Comparison of ENCODE assay signal across 28 cellular contexts in the genomic region with DNA sequence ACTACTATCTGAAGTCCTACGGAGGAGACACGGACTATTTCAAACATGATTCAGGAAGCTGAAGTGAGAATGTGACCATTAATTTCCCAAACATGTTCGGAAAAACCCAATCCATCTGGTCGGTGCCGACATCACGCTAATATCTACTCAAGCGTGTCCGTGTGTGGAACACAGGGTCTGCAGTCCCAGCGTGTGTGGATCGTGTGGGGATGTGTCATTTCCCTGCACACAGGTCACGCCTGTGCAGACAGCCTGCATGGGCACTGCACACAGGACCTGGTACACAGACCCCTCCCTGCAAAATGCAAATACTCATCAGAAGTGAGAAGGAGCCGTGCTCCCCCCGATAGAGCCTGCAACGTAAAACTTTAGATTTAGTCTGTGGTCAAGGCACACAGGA. TPM values are rescaled to one million over a fixed set of nuclear protein-coding genes. Genes with fewer than 3 reads are reported as not detected.
DNase-seq lines count a peak whose midpoint lies in the region; ATAC-seq, FAIRE-seq and TF ChIP-seq lines count a peak whose summit lies in the region.
"Had no signal": no experiment of that assay in that cellular context is flagged by ENCODE, and none has a peak within 500 bp of the region (broad histone marks: within the 10 kb centered on the region; RNA-seq: fewer than 3 reads in every experiment).

No MANE protein-coding gene starts in this region.

- H3K9me3 Mint-ChIP-seq in natural killer cell = no peaks in the 10 kb centered on the region
- H3K9me3 Mint-ChIP-seq in natural killer cell treated with Interleukin-12 subunit alpha and Interleukin-12 subunit beta and Interleukin-15 and Interleukin-18, amount 100 ng/mL, for 72 hours = no peaks in the 10 kb centered on the region
- H3K9me3 Mint-ChIP-seq in IgD-negative memory B cell = peaks cover 0 to 7% (median 0%) of the 10 kb centered on the region in 3 donors
- H3K9me3 Mint-ChIP-seq: effector memory CD8-positive, alpha-beta T cell had no signal

- H3K4me1 ChIP-seq in kidney (ENCODE audit: control insufficient read depth in 1 of 2, insufficient read depth in 1 of 2, low read depth in 1 of 2, low read length in 2 of 2) (no peaks in the 10 kb centered on the region), uterus (no peaks in the 10 kb centered on the region), colonic mucosa (no peaks in the 10 kb centered on the region)
- H3K4me1 ChIP-seq: breast epithelium, Caco-2, psoas muscle, sigmoid colon, tibial artery had no signal

- no peak for TF ChIP-seq CTCF in natural killer cell (IDR thresholded peaks at IDR 0.05)
- TF ChIP-seq CTCF in kidney (IDR thresholded peaks at IDR 0.05; ENCODE audit: borderline replicate concordance, extremely low read depth, insufficient read depth) = no peak
- TF ChIP-seq CTCF in uterus (IDR thresholded peaks at IDR 0.05) = no peak
- TF ChIP-seq CTCF in colonic mucosa (IDR thresholded peaks at IDR 0.05) = no peak

- H3K27me3 ChIP-seq in uterus = no peaks in the 10 kb centered on the region
- no peaks in the 10 kb centered on the region for H3K27me3 ChIP-seq in colonic mucosa
- H3K27me3 ChIP-seq: breast epithelium had no signal

- H3K27me3 Mint-ChIP-seq in natural killer cell (ENCODE audit: low read depth in 2 of 2) (no peaks in the 10 kb centered on the region), IgD-negative memory B cell (no peaks in the 10 kb centered on the region)
- no peaks in the 10 kb centered on the region for H3K27me3 Mint-ChIP-seq in natural killer cell treated with Interleukin-12 subunit alpha and Interleukin-12 subunit beta and Interleukin-15 and Interleukin-18, amount 100 ng/mL, for 72 hours
- H3K27me3 Mint-ChIP-seq: activated CD4-positive, alpha-beta T cell treated with anti-CD3 and anti-CD28 coated beads, Interleukin-2, amount 10 ng/mL, durations not matched to agents 24 days and 14 days; effector memory CD8-positive, alpha-beta T cell had no signal

- H3K36me3 ChIP-seq in kidney (ENCODE audit: control insufficient read depth in 1 of 2, insufficient read depth in 2 of 2, low read length in 2 of 2) = no peaks in the 10 kb centered on the region
- H3K36me3 ChIP-seq in uterus = no peaks in the 10 kb centered on the region
- no peaks in the 10 kb centered on the region for H3K36me3 ChIP-seq in colonic mucosa
- H3K36me3 ChIP-seq: breast epithelium, sigmoid colon, tibial artery had no signal

- H3K9ac ChIP-seq in kidney (ENCODE audit: low read length in 2 of 2) (no peak overlapping the region), colonic mucosa (ENCODE audit: low read depth in 2 of 2, low read length in 2 of 2) (no peak overlapping the region)
- H3K9ac ChIP-seq: BLaER1 treated with 17β-estradiol and CSF1 and Interleukin-3, amounts not matched to agents 10 nM and 100 nM had no signal

- H3K4me3 Mint-ChIP-seq in natural killer cell = no peak overlapping the region
- no peak overlapping the region for H3K4me3 Mint-ChIP-seq in natural killer cell treated with Interleukin-12 subunit alpha and Interleukin-12 subunit beta and Interleukin-15 and Interleukin-18, amount 100 ng/mL, for 72 hours
- peak overlapping the region in 3 of 4 donors; percentile 44 to 66 (median 52) for H3K4me3 Mint-ChIP-seq in IgD-negative memory B cell
- H3K4me3 Mint-ChIP-seq: activated CD4-positive, alpha-beta T cell treated with anti-CD3 and anti-CD28 coated beads, Interleukin-2, amount 10 ng/mL, durations not matched to agents 24 days and 14 days; effector memory CD8-positive, alpha-beta T cell; T-helper 2 cell treated with Interferon-gamma antibody and Interleukin-4, amounts not matched to agents 5 μg/mL and 100 μg/mL, for 36 hours had no signal

- no peak for ATAC-seq in natural killer cell
- no peak for ATAC-seq in natural killer cell treated with Interleukin-12 subunit alpha and Interleukin-12 subunit beta and Interleukin-15 and Interleukin-18, amount 100 ng/mL, for 72 hours
- ATAC-seq: effector memory CD8-positive, alpha-beta T cell; K562; psoas muscle had no signal

- H3K27ac Mint-ChIP-seq in natural killer cell = peak overlapping the region; percentile 91 to 93
- H3K27ac Mint-ChIP-seq in natural killer cell treated with Interleukin-12 subunit alpha and Interleukin-12 subunit beta and Interleukin-15 and Interleukin-18, amount 100 ng/mL, for 72 hours = peak overlapping the region in 1 of 2 donors; percentile 91
- peak overlapping the region in 2 of 3 donors; percentile 80 to 97 for H3K27ac Mint-ChIP-seq in IgD-negative memory B cell
- H3K27ac Mint-ChIP-seq: activated CD4-positive, alpha-beta T cell treated with anti-CD3 and anti-CD28 coated beads, Interleukin-2, amount 10 ng/mL, durations not matched to agents 24 days and 14 days; T-helper 2 cell treated with Interferon-gamma antibody and Interleukin-4, amounts not matched to agents 5 μg/mL and 100 μg/mL, for 36 hours had no signal

- intact Hi-C loops in natural killer cell (cut with micrococcal nuclease) (no loop called here), kidney (cut with DNase I) (no loop called here), uterus (cut with DNase I; ENCODE audit: low total_unique reads) (no loop called here), colonic mucosa (cut with DNase I) (no loop called here)

- H3K27ac ChIP-seq in kidney (ENCODE audit: low read depth in 2 of 2, low read length in 2 of 2) (no peak overlapping the region), uterus (no peak overlapping the region), colonic mucosa (no peak overlapping the region)
- H3K27ac ChIP-seq: BLaER1 treated with 17β-estradiol and CSF1 and Interleukin-3, amounts not matched to agents 10 nM and 100 nM; breast epithelium; coronary artery; psoas muscle; sigmoid colon; tibial artery had no signal

- no peak for TF ChIP-seq POLR2A in uterus (IDR thresholded peaks at IDR 0.05)

- H3K4me3 ChIP-seq in kidney (ENCODE audit: low read length in 2 of 2) (no peak overlapping the region), uterus (no peak overlapping the region), colonic mucosa (no peak overlapping the region)
- H3K4me3 ChIP-seq: BLaER1 treated with 17β-estradiol and CSF1 and Interleukin-3, amounts not matched to agents 10 nM and 100 nM; breast epithelium; coronary artery; K562; psoas muscle; sigmoid colon; tibial artery had no signal

- DNase-seq in natural killer cell (no peak), kidney (peak; percentile 52), ecto neural progenitor cell (ENCODE audit: low spot score) (no peak), uterus (no peak), colonic mucosa (no peak)
- DNase-seq in natural killer cell treated with Interleukin-12 subunit alpha and Interleukin-12 subunit beta and Interleukin-15 and Interleukin-18, amount 100 ng/mL, for 72 hours (ENCODE audit: low spot score) = no peak
- DNase-seq: activated CD4-positive, alpha-beta T cell treated with anti-CD3 and anti-CD28 coated beads, Interleukin-2, amount 10 ng/mL, durations not matched to agents 24 days and 14 days; activated CD8-positive, alpha-beta memory T cell treated with anti-CD3 and anti-CD28 coated beads for 24 hours; anterior cingulate cortex; Caco-2; DMS53; effector memory CD8-positive, alpha-beta T cell; NCI-H1092; NCI-H187; NCI-H2171 treated with DMSO at 0.1 percent for 48 hours; NCI-H510A; psoas muscle; stimulated activated CD4-positive, alpha-beta T cell treated with anti-CD3 and anti-CD28 coated beads, Interleukin-4, amount 100 ng/mL, for 1 hour; tibial artery had no signal

- H3K36me3 Mint-ChIP-seq in natural killer cell (no peaks in the 10 kb centered on the region), IgD-negative memory B cell (peaks cover 22% of the 10 kb centered on the region)
- peaks cover 6% of the 10 kb centered on the region for H3K36me3 Mint-ChIP-seq in natural killer cell treated with Interleukin-12 subunit alpha and Interleukin-12 subunit beta and Interleukin-15 and Interleukin-18, amount 100 ng/mL, for 72 hours

- H3K4me1 Mint-ChIP-seq in natural killer cell = peaks cover 77 to 81% of the 10 kb centered on the region in 2 donors
- H3K4me1 Mint-ChIP-seq in natural killer cell treated with Interleukin-12 subunit alpha and Interleukin-12 subunit beta and Interleukin-15 and Interleukin-18, amount 100 ng/mL, for 72 hours (ENCODE audit: low read depth in 2 of 2) = peaks cover 64 to 67% of the 10 kb centered on the region in 2 donors
- H3K4me1 Mint-ChIP-seq in IgD-negative memory B cell = peaks cover 35 to 48% (median 45%) of the 10 kb centered on the region in 3 donors

- FAIRE-seq in kidney (lab: Jason Lieb, UNC) = no peak
- FAIRE-seq: K562 had no signal

- H3K9me3 ChIP-seq in kidney (ENCODE audit: control insufficient read depth in 1 of 2, low read length in 2 of 2) (peaks cover 0 to 5% of the 10 kb centered on the region in 2 donors), uterus (no peaks in the 10 kb centered on the region), colonic mucosa (no peaks in the 10 kb centered on the region)
- H3K9me3 ChIP-seq: Caco-2, sigmoid colon had no signal

RNA-seq across cellular contexts. Expression of a gene that starts 57.8 kb away (rescaled TPM):
- total RNA-seq in natural killer cell (100 to 1,000 TPM; 196 to 233 (median 199) TPM), kidney (9.6 TPM), uterus (1 to 10 TPM in 1 of 4 donors, under 1 TPM in 1, not detected in 2; 0.95 to 1.0 TPM), colonic mucosa (1 to 10 TPM; 1.8 to 5.0 TPM)
- 10 to 100 TPM; 79.3 to 80.8 TPM for total RNA-seq in natural killer cell treated with Interleukin-12 subunit alpha and Interleukin-12 subunit beta and Interleukin-15 and Interleukin-18, amount 100 ng/mL, for 72 hours
- polyA plus RNA-seq in IgD-negative memory B cell (52.4 TPM), kidney (ENCODE audit: insufficient read depth, low read depth, low replicate concordance) (0.22 TPM)
- total RNA-seq: HT-29, RPMI7951 had no signal

Comparison
In these comparisons a context has a peak if more than half of its experiments do, and no peak if none do; other contexts are left out.
1. H3K4me3 Mint-ChIP-seq: peak in IgD-negative memory B cell (3 of 4); none in natural killer cell (single experiment) and natural killer cell treated with Interleukin-12 subunit alpha and Interleukin-12 subunit beta and Interleukin-15 and Interleukin-18, amount 100 ng/mL, for 72 hours (single experiment).